ENCODE assay signal across 1 cellular context in the genomic region with DNA sequence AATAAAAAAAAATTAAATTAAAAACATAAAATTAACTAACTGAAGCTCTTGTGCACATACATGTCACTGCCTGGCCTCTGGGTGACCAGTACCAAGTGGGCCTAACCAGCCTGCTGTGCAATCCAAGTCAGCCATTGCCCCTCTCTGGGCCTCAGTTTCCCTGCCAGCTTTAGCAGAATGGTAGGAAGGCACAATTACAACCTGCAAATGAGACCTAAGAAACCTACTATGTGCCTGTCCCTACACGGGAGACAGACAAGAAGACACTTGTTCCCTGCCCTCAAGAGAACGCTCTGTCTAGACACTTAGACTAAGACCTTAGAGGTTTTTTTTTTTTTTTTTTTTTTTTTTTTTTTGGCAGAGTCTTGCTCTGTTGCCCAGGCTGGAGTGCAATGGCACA.
TF ChIP-seq lines count a peak whose summit lies in the region.

No MANE protein-coding gene starts in this region.

TF ChIP-seq in GM23338, 12 proteins besides CTCF, POLR2A, EP300 and RAD21:
- TF ChIP-seq CREB1 (CRISPR knock-in tag; IDR thresholded peaks at IDR 0.05; ENCODE audit: low read depth) (no peak), STAT1 (IDR thresholded peaks at IDR 0.05; ENCODE audit: unreplicated experiment) (no peak), POLR2AphosphoS5 (IDR thresholded peaks at IDR 0.05; ENCODE audit: low read depth) (no peak), NANOG (IDR thresholded peaks at IDR 0.05; ENCODE audit: borderline replicate concordance) (no peak)
- TF ChIP-seq, protein P1, sequence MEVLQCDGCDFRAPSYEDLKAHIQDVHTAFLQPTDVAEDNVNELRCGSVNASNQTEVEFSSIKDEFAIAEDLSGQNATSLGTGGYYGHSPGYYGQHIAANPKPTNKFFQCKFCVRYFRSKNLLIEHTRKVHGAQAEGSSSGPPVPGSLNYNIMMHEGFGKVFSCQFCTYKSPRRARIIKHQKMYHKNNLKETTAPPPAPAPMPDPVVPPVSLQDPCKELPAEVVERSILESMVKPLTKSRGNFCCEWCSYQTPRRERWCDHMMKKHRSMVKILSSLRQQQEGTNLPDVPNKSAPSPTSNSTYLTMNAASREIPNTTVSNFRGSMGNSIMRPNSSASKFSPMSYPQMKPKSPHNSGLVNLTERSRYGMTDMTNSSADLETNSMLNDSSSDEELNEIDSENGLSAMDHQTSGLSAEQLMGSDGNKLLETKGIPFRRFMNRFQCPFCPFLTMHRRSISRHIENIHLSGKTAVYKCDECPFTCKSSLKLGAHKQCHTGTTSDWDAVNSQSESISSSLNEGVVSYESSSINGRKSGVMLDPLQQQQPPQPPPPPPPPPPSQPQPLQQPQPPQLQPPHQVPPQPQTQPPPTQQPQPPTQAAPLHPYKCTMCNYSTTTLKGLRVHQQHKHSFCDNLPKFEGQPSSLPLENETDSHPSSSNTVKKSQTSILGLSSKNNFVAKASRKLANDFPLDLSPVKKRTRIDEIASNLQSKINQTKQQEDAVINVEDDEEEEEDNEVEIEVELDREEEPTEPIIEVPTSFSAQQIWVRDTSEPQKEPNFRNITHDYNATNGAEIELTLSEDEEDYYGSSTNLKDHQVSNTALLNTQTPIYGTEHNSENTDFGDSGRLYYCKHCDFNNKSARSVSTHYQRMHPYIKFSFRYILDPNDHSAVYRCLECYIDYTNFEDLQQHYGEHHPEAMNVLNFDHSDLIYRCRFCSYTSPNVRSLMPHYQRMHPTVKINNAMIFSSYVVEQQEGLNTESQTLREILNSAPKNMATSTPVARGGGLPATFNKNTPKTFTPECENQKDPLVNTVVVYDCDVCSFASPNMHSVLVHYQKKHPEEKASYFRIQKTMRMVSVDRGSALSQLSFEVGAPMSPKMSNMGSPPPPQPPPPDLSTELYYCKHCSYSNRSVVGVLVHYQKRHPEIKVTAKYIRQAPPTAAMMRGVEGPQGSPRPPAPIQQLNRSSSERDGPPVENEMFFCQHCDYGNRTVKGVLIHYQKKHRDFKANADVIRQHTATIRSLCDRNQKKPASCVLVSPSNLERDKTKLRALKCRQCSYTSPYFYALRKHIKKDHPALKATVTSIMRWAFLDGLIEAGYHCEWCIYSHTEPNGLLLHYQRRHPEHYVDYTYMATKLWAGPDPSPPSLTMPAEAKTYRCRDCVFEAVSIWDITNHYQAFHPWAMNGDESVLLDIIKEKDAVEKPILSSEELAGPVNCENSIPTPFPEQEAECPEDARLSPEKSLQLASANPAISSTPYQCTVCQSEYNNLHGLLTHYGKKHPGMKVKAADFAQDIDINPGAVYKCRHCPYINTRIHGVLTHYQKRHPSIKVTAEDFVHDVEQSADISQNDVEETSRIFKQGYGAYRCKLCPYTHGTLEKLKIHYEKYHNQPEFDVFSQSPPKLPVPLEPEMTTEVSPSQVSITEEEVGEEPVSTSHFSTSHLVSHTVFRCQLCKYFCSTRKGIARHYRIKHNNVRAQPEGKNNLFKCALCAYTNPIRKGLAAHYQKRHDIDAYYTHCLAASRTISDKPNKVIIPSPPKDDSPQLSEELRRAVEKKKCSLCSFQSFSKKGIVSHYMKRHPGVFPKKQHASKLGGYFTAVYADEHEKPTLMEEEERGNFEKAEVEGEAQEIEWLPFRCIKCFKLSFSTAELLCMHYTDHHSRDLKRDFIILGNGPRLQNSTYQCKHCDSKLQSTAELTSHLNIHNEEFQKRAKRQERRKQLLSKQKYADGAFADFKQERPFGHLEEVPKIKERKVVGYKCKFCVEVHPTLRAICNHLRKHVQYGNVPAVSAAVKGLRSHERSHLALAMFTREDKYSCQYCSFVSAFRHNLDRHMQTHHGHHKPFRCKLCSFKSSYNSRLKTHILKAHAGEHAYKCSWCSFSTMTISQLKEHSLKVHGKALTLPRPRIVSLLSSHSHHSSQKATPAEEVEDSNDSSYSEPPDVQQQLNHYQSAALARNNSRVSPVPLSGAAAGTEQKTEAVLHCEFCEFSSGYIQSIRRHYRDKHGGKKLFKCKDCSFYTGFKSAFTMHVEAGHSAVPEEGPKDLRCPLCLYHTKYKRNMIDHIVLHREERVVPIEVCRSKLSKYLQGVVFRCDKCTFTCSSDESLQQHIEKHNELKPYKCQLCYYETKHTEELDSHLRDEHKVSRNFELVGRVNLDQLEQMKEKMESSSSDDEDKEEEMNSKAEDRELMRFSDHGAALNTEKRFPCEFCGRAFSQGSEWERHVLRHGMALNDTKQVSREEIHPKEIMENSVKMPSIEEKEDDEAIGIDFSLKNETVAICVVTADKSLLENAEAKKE (CRISPR knock-in tag; IDR thresholded peaks at IDR 0.05) = no peak
